Comparison of ENCODE assay signal across 2 cellular contexts in genomic region chr18:25055076-25055475, GRCh38.
TF ChIP-seq lines count a peak whose summit lies in the region.

No MANE protein-coding gene starts in this region.

TF ChIP-seq in IMR-90, 13 proteins besides CTCF, POLR2A, EP300 and RAD21 (continued from another document):
- TF ChIP-seq, protein P1, sequence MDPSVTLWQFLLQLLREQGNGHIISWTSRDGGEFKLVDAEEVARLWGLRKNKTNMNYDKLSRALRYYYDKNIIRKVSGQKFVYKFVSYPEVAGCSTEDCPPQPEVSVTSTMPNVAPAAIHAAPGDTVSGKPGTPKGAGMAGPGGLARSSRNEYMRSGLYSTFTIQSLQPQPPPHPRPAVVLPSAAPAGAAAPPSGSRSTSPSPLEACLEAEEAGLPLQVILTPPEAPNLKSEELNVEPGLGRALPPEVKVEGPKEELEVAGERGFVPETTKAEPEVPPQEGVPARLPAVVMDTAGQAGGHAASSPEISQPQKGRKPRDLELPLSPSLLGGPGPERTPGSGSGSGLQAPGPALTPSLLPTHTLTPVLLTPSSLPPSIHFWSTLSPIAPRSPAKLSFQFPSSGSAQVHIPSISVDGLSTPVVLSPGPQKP (IDR thresholded peaks at IDR 0.05; ENCODE audit: borderline replicate concordance, low read depth, low read length), result no peak
- TF ChIP-seq MAZ (IDR thresholded peaks at IDR 0.05; ENCODE audit: borderline replicate concordance, low read depth, low read length) (no peak), RFX5 (IDR thresholded peaks at IDR 0.05; ENCODE audit: low read depth, low read length) (no peak), NFE2L2 (IDR thresholded peaks at IDR 0.05; ENCODE audit: low read depth, low read length) (no peak), CEBPB (IDR thresholded peaks at IDR 0.05; ENCODE audit: low read depth, low read length) (no peak), SMC3 (IDR thresholded peaks at IDR 0.05; ENCODE audit: low read depth, low read length) (no peak), MAFK (IDR thresholded peaks at IDR 0.05; ENCODE audit: low read depth, low read length) (no peak), MXI1 (IDR thresholded peaks at IDR 0.05; ENCODE audit: borderline replicate concordance, low read depth, low read length) (no peak)
- TF ChIP-seq, protein P2, sequence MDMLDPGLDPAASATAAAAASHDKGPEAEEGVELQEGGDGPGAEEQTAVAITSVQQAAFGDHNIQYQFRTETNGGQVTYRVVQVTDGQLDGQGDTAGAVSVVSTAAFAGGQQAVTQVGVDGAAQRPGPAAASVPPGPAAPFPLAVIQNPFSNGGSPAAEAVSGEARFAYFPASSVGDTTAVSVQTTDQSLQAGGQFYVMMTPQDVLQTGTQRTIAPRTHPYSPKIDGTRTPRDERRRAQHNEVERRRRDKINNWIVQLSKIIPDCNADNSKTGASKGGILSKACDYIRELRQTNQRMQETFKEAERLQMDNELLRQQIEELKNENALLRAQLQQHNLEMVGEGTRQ (IDR thresholded peaks at IDR 0.05; ENCODE audit: low read depth, low read length), result no peak

TF ChIP-seq in SK-N-SH, 30 proteins besides CTCF, POLR2A, EP300 and RAD21 (continued from another document):
- TF ChIP-seq, protein P3, sequence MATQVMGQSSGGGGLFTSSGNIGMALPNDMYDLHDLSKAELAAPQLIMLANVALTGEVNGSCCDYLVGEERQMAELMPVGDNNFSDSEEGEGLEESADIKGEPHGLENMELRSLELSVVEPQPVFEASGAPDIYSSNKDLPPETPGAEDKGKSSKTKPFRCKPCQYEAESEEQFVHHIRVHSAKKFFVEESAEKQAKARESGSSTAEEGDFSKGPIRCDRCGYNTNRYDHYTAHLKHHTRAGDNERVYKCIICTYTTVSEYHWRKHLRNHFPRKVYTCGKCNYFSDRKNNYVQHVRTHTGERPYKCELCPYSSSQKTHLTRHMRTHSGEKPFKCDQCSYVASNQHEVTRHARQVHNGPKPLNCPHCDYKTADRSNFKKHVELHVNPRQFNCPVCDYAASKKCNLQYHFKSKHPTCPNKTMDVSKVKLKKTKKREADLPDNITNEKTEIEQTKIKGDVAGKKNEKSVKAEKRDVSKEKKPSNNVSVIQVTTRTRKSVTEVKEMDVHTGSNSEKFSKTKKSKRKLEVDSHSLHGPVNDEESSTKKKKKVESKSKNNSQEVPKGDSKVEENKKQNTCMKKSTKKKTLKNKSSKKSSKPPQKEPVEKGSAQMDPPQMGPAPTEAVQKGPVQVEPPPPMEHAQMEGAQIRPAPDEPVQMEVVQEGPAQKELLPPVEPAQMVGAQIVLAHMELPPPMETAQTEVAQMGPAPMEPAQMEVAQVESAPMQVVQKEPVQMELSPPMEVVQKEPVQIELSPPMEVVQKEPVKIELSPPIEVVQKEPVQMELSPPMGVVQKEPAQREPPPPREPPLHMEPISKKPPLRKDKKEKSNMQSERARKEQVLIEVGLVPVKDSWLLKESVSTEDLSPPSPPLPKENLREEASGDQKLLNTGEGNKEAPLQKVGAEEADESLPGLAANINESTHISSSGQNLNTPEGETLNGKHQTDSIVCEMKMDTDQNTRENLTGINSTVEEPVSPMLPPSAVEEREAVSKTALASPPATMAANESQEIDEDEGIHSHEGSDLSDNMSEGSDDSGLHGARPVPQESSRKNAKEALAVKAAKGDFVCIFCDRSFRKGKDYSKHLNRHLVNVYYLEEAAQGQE (IDR thresholded peaks at IDR 0.05; ENCODE audit: low read depth, low read length), result no peak
- TF ChIP-seq, protein P4, sequence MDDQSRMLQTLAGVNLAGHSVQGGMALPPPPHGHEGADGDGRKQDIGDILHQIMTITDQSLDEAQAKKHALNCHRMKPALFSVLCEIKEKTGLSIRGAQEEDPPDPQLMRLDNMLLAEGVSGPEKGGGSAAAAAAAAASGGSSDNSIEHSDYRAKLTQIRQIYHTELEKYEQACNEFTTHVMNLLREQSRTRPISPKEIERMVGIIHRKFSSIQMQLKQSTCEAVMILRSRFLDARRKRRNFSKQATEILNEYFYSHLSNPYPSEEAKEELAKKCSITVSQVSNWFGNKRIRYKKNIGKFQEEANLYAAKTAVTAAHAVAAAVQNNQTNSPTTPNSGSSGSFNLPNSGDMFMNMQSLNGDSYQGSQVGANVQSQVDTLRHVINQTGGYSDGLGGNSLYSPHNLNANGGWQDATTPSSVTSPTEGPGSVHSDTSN (IDR thresholded peaks at IDR 0.05), result peak; percentile 70
- TF ChIP-seq FOSL2 (IDR thresholded peaks at IDR 0.05; ENCODE audit: borderline replicate concordance, low read depth), result peak; percentile 58; the same call in 1 of the 2 replicates
- TF ChIP-seq NFIC (IDR thresholded peaks at IDR 0.05; ENCODE audit: borderline replicate concordance), result no peak
- no peak for TF ChIP-seq ELF1 (IDR thresholded peaks at IDR 0.05)
- TF ChIP-seq GATA2 (CRISPR knock-in tag; IDR thresholded peaks at IDR 0.05), result no peak
- TF ChIP-seq FOXJ3 (CRISPR knock-in tag; IDR thresholded peaks at IDR 0.05), result no peak
- 0 out of 2 replicates have a peak, but pooled peaks have one; percentile 46 for TF ChIP-seq JUND (IDR thresholded peaks at IDR 0.05)
- no peak for TF ChIP-seq MXI1 (IDR thresholded peaks at IDR 0.05; ENCODE audit: low read depth, low read length)
- peak; percentile 75 for TF ChIP-seq TCF12 (IDR thresholded peaks at IDR 0.05)
- TF ChIP-seq FOXM1 (IDR thresholded peaks at IDR 0.05; ENCODE audit: low read depth), result no peak
- TF ChIP-seq RFX5 (IDR thresholded peaks at IDR 0.05; ENCODE audit: low read length), result no peak
- no peak for TF ChIP-seq MAX (IDR thresholded peaks at IDR 0.05; ENCODE audit: low read depth)
- no peak for TF ChIP-seq SIN3A (IDR thresholded peaks at IDR 0.05; ENCODE audit: borderline replicate concordance, low read depth, low read length)
- TF ChIP-seq TAF1 (IDR thresholded peaks at IDR 0.05; ENCODE audit: borderline replicate concordance, low read depth, low read length), result no peak
- no peak for TF ChIP-seq EZH2phosphoT487 (IDR thresholded peaks at IDR 0.05; ENCODE audit: borderline replicate concordance, low read depth)
- no peak for TF ChIP-seq GABPA (IDR thresholded peaks at IDR 0.05; ENCODE audit: low read depth)
- TF ChIP-seq, protein P2 (IDR thresholded peaks at IDR 0.05; ENCODE audit: borderline replicate concordance, low read depth, low read length), result no peak
- no peak for TF ChIP-seq RXRA (IDR thresholded peaks at IDR 0.05; ENCODE audit: borderline replicate concordance, low read depth)
- no peak for TF ChIP-seq NRF1 (IDR thresholded peaks at IDR 0.05; ENCODE audit: low read depth, low read length)
- TF ChIP-seq ZBTB33 (IDR thresholded peaks at IDR 0.05; ENCODE audit: borderline replicate concordance, low read depth), result no peak
- no peak for TF ChIP-seq MEF2A (IDR thresholded peaks at IDR 0.05; ENCODE audit: borderline replicate concordance, low read depth)
- no peak for TF ChIP-seq SMC3 (IDR thresholded peaks at IDR 0.05; ENCODE audit: low read depth, low read length)
- no peak for TF ChIP-seq YY1 (IDR thresholded peaks at IDR 0.05; ENCODE audit: low read depth)
- TF ChIP-seq POLR2AphosphoS5 (IDR thresholded peaks at IDR 0.05; ENCODE audit: low read depth, low read length), result no peak
